ENCODE assay signal across 17 cellular contexts in the genomic region with DNA sequence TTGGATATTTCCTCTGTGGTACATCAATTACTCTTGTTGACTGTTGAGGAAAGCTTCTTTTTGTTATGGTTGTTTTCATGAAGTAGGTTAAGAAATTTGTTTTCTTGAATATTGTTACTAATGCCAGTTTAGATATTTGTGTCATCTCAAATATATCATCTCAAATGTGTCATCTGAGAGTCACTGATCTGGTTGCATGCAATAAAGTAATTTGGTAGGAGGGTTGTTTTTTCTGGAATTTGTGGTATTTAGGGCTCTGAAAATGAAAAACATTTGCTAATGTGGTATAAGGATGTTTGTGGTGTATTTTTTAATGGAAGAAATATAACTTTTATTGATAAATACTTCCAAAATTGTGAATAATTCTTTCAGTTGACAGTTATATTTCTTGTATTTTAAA.
DNase-seq lines count a peak whose midpoint lies in the region; ATAC-seq, FAIRE-seq and TF ChIP-seq lines count a peak whose summit lies in the region.
"Had no signal": no experiment of that assay in that cellular context is flagged by ENCODE, and none has a peak within 500 bp of the region (broad histone marks: within the 10 kb centered on the region; RNA-seq: fewer than 3 reads in every experiment).

No MANE protein-coding gene starts in this region.

- H3K4me2 ChIP-seq in smooth muscle cell, result no peak overlapping the region
- H3K4me2 ChIP-seq: SK-N-SH had no signal

- H4K20me1 ChIP-seq in smooth muscle cell (ENCODE audit: low read depth), result no peaks in the 10 kb centered on the region

- peaks cover 35% of the 10 kb centered on the region for H3K4me1 ChIP-seq in smooth muscle cell (ENCODE audit: low read depth)

- no peak overlapping the region for H3K4me3 ChIP-seq in smooth muscle cell

- H3K4me1 Mint-ChIP-seq in effector memory CD8-positive, alpha-beta T cell (ENCODE audit: low read depth in 2 of 2), result no peaks in the 10 kb centered on the region

- H3K27me3 Mint-ChIP-seq in effector memory CD8-positive, alpha-beta T cell, result peaks cover 18 to 21% of the 10 kb centered on the region in 2 donors

- no peak overlapping the region for H2AFZ ChIP-seq in smooth muscle cell (ENCODE audit: low read depth)

- H3K27ac Mint-ChIP-seq in effector memory CD8-positive, alpha-beta T cell, result no peak overlapping the region

- H3K9me3 ChIP-seq in smooth muscle cell (replicated peaks; ENCODE audit: low read depth), result no peaks in the 10 kb centered on the region
- H3K9me3 ChIP-seq: SK-N-SH had no signal

- H3K9ac ChIP-seq in smooth muscle cell (ENCODE audit: low read depth), result no peak overlapping the region
- H3K9ac ChIP-seq: SK-N-SH had no signal

- H3K9me3 Mint-ChIP-seq in effector memory CD8-positive, alpha-beta T cell, result no peaks in the 10 kb centered on the region

- H3K4me3 Mint-ChIP-seq in effector memory CD8-positive, alpha-beta T cell, result no peak overlapping the region

- DNase-seq in EL, result peak; percentile 39
- peak; percentile 47 for DNase-seq in HTR-8/SVneo (ENCODE audit: insufficient read length, low spot score)
- DNase-seq in fibroblast of gingiva (ENCODE audit: low read depth), result peak; percentile 10
- DNase-seq in smooth muscle cell (lab: John Stamatoyannopoulos, UW; ENCODE audit: unreplicated experiment), result no peak
- DNase-seq in effector memory CD8-positive, alpha-beta T cell, result no peak
- DNase-seq in effector CD4-positive, alpha-beta T cell, result no peak
- DNase-seq in activated T-cell treated with anti-CD3 and anti-CD28 coated beads for 4 hours, result no peak
- DNase-seq: GF-D8, H7, NCI-H1092 treated with DMSO at 0.1 percent for 48 hours, NCI-H1694, NCI-H345, NCI-H69, Right ventricle myocardium superior, SK-N-SH, T-helper 1 cell had no signal

- FAIRE-seq in HTR-8/SVneo (lab: Jason Lieb, UNC), result no peak

- H3K79me2 ChIP-seq in smooth muscle cell (ENCODE audit: low read depth), result no peaks in the 10 kb centered on the region

- no peaks in the 10 kb centered on the region for H3F3A ChIP-seq in smooth muscle cell (ENCODE audit: low read depth)

- no peaks in the 10 kb centered on the region for H3K27me3 ChIP-seq in smooth muscle cell (ENCODE audit: low read depth)

- no peak for TF ChIP-seq CTCF in smooth muscle cell (IDR thresholded peaks at IDR 0.05; ENCODE audit: borderline replicate concordance, insufficient read depth, poor library complexity, severe bottlenecking)

- H3K36me3 Mint-ChIP-seq in effector memory CD8-positive, alpha-beta T cell (ENCODE audit: insufficient read depth), result no peaks in the 10 kb centered on the region

- peak overlapping the region; percentile 0 for H3K27ac ChIP-seq in smooth muscle cell (ENCODE audit: low read depth)

- no peak for ATAC-seq in GM19397 (IDR thresholded peaks at IDR 0.05; ENCODE audit: unreplicated experiment)
- ATAC-seq in effector memory CD8-positive, alpha-beta T cell (replicated peaks), result no peak

- H3K36me3 ChIP-seq in smooth muscle cell (ENCODE audit: low read depth), result no peaks in the 10 kb centered on the region

Comparison
In these comparisons a context has a peak if more than half of its experiments do, and no peak if none do; other contexts are left out.
1. DNase-seq: peak in EL (single experiment), HTR-8/SVneo (single experiment) and fibroblast of gingiva (single experiment); none in smooth muscle cell (single experiment), effector memory CD8-positive, alpha-beta T cell (0 of 3), effector CD4-positive, alpha-beta T cell (single experiment) and activated T-cell treated with anti-CD3 and anti-CD28 coated beads for 4 hours (single experiment).